ENCODE assay signal across 1 cellular context in the genomic region with DNA sequence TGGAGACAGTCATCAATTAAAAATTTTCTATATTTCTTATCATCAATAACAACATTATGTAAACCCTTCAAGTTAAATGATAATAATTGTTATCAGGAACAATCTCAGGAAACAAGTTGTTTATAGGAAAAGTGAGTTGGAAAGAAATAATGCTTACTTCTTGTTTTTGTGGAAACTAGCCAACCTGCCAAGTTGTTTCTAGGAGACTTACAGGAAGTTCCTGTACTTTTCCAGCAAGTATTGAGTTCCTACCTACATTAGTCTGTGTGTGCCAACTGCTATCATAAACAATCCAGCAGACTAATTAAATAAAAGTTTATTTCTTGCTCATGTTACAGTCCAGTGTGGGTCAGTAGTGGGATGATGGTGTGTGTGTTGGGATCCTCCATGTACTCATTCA.
TF ChIP-seq lines count a peak whose summit lies in the region.

No MANE protein-coding gene starts in this region.

TF ChIP-seq in endothelial cell of umbilical vein, 7 proteins besides CTCF, POLR2A, EP300 and RAD21 (continued from another document):
- TF ChIP-seq, protein P1, sequence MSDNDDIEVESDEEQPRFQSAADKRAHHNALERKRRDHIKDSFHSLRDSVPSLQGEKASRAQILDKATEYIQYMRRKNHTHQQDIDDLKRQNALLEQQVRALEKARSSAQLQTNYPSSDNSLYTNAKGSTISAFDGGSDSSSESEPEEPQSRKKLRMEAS (IDR thresholded peaks at IDR 0.05; ENCODE audit: insufficient read depth, insufficient read length): no peak
